9 cellular contexts compared by ENCODE assay signal in the genomic region with DNA sequence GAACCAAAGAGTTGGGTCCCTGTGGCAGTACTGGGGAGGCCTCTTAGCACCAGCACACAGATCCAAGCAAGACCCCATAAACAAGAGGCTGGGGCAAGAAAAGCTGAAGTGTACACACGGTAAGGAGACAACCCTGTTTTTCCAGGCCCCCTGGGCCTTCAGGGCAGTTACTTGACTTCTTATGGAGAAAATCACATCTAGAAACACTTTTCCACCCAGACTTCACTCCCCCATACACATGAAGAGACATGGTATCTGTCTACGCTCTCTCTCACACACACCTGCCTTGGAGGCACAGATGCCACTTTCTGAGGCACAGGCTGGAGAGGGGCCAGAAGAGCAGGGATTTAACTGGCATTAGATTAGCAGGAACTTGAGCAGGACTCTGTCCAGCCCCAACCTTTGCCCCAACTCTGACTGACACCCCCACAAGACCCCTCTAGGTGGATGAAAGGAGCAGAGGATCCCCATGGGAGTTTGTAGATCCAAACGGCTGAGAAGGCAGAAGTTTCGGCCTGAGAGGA. TPM values are rescaled to one million over a fixed set of nuclear protein-coding genes. Genes with fewer than 3 reads are reported as not detected.
A peak's percentile ranks its signal among the peaks of the same experiment; 100 is the strongest.
DNase-seq lines count a peak whose midpoint lies in the region; ATAC-seq lines count a peak whose summit lies in the region.
"Had no signal": no experiment of that assay in that cellular context is flagged by ENCODE, and none has a peak within 500 bp of the region (broad histone marks: within the 10 kb centered on the region; RNA-seq: fewer than 3 reads in every experiment).

No MANE protein-coding gene starts in this region.

- peaks cover 44% of the 10 kb centered on the region for H3K4me1 Mint-ChIP-seq in activated CD4-positive, alpha-beta T cell treated with anti-CD3 and anti-CD28 coated beads, Interleukin-2, amount 10 ng/mL, durations not matched to agents 24 days and 14 days
- peaks cover 56% of the 10 kb centered on the region for H3K4me1 Mint-ChIP-seq in activated naive CD8-positive, alpha-beta T cell treated with anti-CD3 and anti-CD28 coated beads for 36 hours

- ATAC-seq in left colon, result no peak
- no peak for ATAC-seq in activated CD4-positive, CD25-positive, alpha-beta regulatory T cell treated with anti-CD3 and anti-CD28 coated beads, Interleukin-2, amount 50 U/mL, for 24 hours

- peak overlapping the region; percentile 88 for H3K27ac ChIP-seq in layer of hippocampus (ENCODE audit: low read depth, low read length)
- H3K27ac ChIP-seq in substantia nigra (ENCODE audit: low read depth, low read length, poor library complexity, severe bottlenecking), result peak overlapping the region; percentile 93

- no peaks in the 10 kb centered on the region for H3K27me3 ChIP-seq in layer of hippocampus (ENCODE audit: control insufficient read depth, insufficient read depth, low read length)

- H3K36me3 Mint-ChIP-seq in activated CD4-positive, alpha-beta T cell treated with anti-CD3 and anti-CD28 coated beads, Interleukin-2, amount 10 ng/mL, durations not matched to agents 24 days and 14 days (ENCODE audit: low read depth), result peaks cover 30% of the 10 kb centered on the region
- H3K36me3 Mint-ChIP-seq in activated naive CD8-positive, alpha-beta T cell treated with anti-CD3 and anti-CD28 coated beads for 36 hours, result peaks cover 34% of the 10 kb centered on the region

- peak overlapping the region; percentile 52 for H3K27ac Mint-ChIP-seq in activated CD4-positive, alpha-beta T cell treated with anti-CD3 and anti-CD28 coated beads, Interleukin-2, amount 10 ng/mL, durations not matched to agents 24 days and 14 days
- H3K27ac Mint-ChIP-seq in activated naive CD8-positive, alpha-beta T cell treated with anti-CD3 and anti-CD28 coated beads for 36 hours, result peak overlapping the region; percentile 89

- intact Hi-C loops in activated CD4-positive, alpha-beta T cell treated with anti-CD3 and anti-CD28 coated beads, Interleukin-2, amount 10 ng/mL, durations not matched to agents 24 days and 14 days (cut with micrococcal nuclease), result loop anchor here (10.0 kb wide), 3 partner anchors 208 to 738 kb away; a partner anchor contains a TSS
- intact Hi-C loops in left colon (cut with DNase I, micrococcal nuclease), result no loop called here

- no peaks in the 10 kb centered on the region for H3K27me3 Mint-ChIP-seq in activated CD4-positive, alpha-beta T cell treated with anti-CD3 and anti-CD28 coated beads, Interleukin-2, amount 10 ng/mL, durations not matched to agents 24 days and 14 days
- no peaks in the 10 kb centered on the region for H3K27me3 Mint-ChIP-seq in activated naive CD8-positive, alpha-beta T cell treated with anti-CD3 and anti-CD28 coated beads for 36 hours

- H3K9me3 Mint-ChIP-seq in activated CD4-positive, alpha-beta T cell treated with anti-CD3 and anti-CD28 coated beads, Interleukin-2, amount 10 ng/mL, durations not matched to agents 24 days and 14 days, result no peaks in the 10 kb centered on the region
- no peaks in the 10 kb centered on the region for H3K9me3 Mint-ChIP-seq in activated naive CD8-positive, alpha-beta T cell treated with anti-CD3 and anti-CD28 coated beads for 36 hours

- no peak for DNase-seq in activated CD4-positive, alpha-beta T cell treated with anti-CD3 and anti-CD28 coated beads, Interleukin-2, amount 10 ng/mL, durations not matched to agents 24 days and 14 days
- DNase-seq in activated CD4-positive, alpha-beta T cell treated with anti-CD3 and anti-CD28 coated beads, Interleukin-2, amount 50 U/mL, for 4 hours, result no peak
- DNase-seq in activated naive CD8-positive, alpha-beta T cell treated with anti-CD3 and anti-CD28 coated beads for 36 hours, result no peak
- peak in 2 of 49 donors; percentile 6 to 29 for DNase-seq in substantia nigra (lab: John Stamatoyannopoulos, UW)
- no peak for DNase-seq in left colon
- no peak for DNase-seq in HuH-7.5 (ENCODE audit: low spot score)
- DNase-seq: activated CD4-positive, alpha-beta T cell treated with anti-CD3 and anti-CD28 coated beads for 4 hours had no signal

- H3K4me3 Mint-ChIP-seq in activated CD4-positive, alpha-beta T cell treated with anti-CD3 and anti-CD28 coated beads, Interleukin-2, amount 10 ng/mL, durations not matched to agents 24 days and 14 days, result peak overlapping the region; percentile 94
- peak overlapping the region; percentile 92 for H3K4me3 Mint-ChIP-seq in activated naive CD8-positive, alpha-beta T cell treated with anti-CD3 and anti-CD28 coated beads for 36 hours

RNA-seq across cellular contexts. Expression of a gene that starts 2.2 kb away (rescaled TPM):
- 195 TPM in 2 replicates for total RNA-seq in activated CD4-positive, alpha-beta T cell treated with anti-CD3 and anti-CD28 coated beads, Interleukin-2, amount 10 ng/mL, durations not matched to agents 24 days and 14 days
- total RNA-seq in activated naive CD8-positive, alpha-beta T cell treated with anti-CD3 and anti-CD28 coated beads for 36 hours, result 100 to 1,000 TPM; 160 to 166 TPM
- 100 to 1,000 TPM; 179 to 205 TPM for total RNA-seq in left colon

RNA-seq across cellular contexts. Expression of a gene that starts 9.6 kb away (rescaled TPM):
- total RNA-seq in activated CD4-positive, alpha-beta T cell treated with anti-CD3 and anti-CD28 coated beads, Interleukin-2, amount 10 ng/mL, durations not matched to agents 24 days and 14 days, result 0.12 TPM in 1 of 2 replicates, not detected in the other
- total RNA-seq in activated naive CD8-positive, alpha-beta T cell treated with anti-CD3 and anti-CD28 coated beads for 36 hours, result not detected
- total RNA-seq in left colon, result not detected

RNA-seq across cellular contexts. Expression of a gene that starts 34.2 kb away (rescaled TPM):
- 11.5 and 12.5 TPM in 2 replicates for total RNA-seq in activated CD4-positive, alpha-beta T cell treated with anti-CD3 and anti-CD28 coated beads, Interleukin-2, amount 10 ng/mL, durations not matched to agents 24 days and 14 days
- total RNA-seq in activated naive CD8-positive, alpha-beta T cell treated with anti-CD3 and anti-CD28 coated beads for 36 hours, result 10 to 100 TPM in 1 of 2 experiments, 1 to 10 TPM in 1; 9.4 to 11.6 TPM
- 10 to 100 TPM; 43.5 to 50.4 TPM for total RNA-seq in left colon

RNA-seq across cellular contexts. Expression of a gene that starts 35.8 kb away (rescaled TPM):
- 13.3 and 15.2 TPM in 2 replicates for total RNA-seq in activated CD4-positive, alpha-beta T cell treated with anti-CD3 and anti-CD28 coated beads, Interleukin-2, amount 10 ng/mL, durations not matched to agents 24 days and 14 days
- 10 to 100 TPM; 13.0 to 14.4 TPM for total RNA-seq in activated naive CD8-positive, alpha-beta T cell treated with anti-CD3 and anti-CD28 coated beads for 36 hours
- total RNA-seq in left colon, result 10 to 100 TPM; 18.9 to 19.0 TPM

RNA-seq across cellular contexts. Expression of a gene that starts 46.3 kb away (rescaled TPM):
- 56.2 and 62.3 TPM in 2 replicates for total RNA-seq in activated CD4-positive, alpha-beta T cell treated with anti-CD3 and anti-CD28 coated beads, Interleukin-2, amount 10 ng/mL, durations not matched to agents 24 days and 14 days
- total RNA-seq in activated naive CD8-positive, alpha-beta T cell treated with anti-CD3 and anti-CD28 coated beads for 36 hours, result 10 to 100 TPM; 40.4 to 51.1 TPM
- total RNA-seq in left colon, result 10 to 100 TPM; 35.7 to 38.9 TPM
